Comparison of ENCODE assay signal across 13 cellular contexts in genomic region chr1:19169642-19170041, GRCh38. TPM values are rescaled to one million over a fixed set of nuclear protein-coding genes. Genes with fewer than 3 reads are reported as not detected.
DNase-seq lines count a peak whose midpoint lies in the region; ATAC-seq, FAIRE-seq and TF ChIP-seq lines count a peak whose summit lies in the region.
"Had no signal": no experiment of that assay in that cellular context is flagged by ENCODE, and none has a peak within 500 bp of the region (broad histone marks: within the 10 kb centered on the region; RNA-seq: fewer than 3 reads in every experiment).

No MANE protein-coding gene starts in this region.

- FAIRE-seq in GM12892 (lab: Jason Lieb, UNC) = peak; percentile 74

- H3K4me1 ChIP-seq in CD8-positive, alpha-beta T cell (ENCODE audit: insufficient read depth, low read length) = no peaks in the 10 kb centered on the region
- H3K4me1 ChIP-seq in body of pancreas = no peaks in the 10 kb centered on the region
- H3K4me1 ChIP-seq: vagina had no signal

- H3K4me1 Mint-ChIP-seq in glutamatergic neuron (ENCODE audit: low read depth, unreplicated experiment) (no peaks in the 10 kb centered on the region), MCF 10A (ENCODE audit: insufficient read depth, unreplicated experiment) (no peaks in the 10 kb centered on the region)
- no peaks in the 10 kb centered on the region for H3K4me1 Mint-ChIP-seq in CD8-positive, alpha-beta T cell (ENCODE audit: low read depth)
- H3K4me1 Mint-ChIP-seq: activated naive CD8-positive, alpha-beta T cell treated with anti-CD3 and anti-CD28 coated beads, Interleukin-2, amount 10 ng/mL, durations not matched to agents 7 days and 5 days had no signal

- peak overlapping the region; percentile 89 for H3K27ac Mint-ChIP-seq in glutamatergic neuron (ENCODE audit: unreplicated experiment)
- H3K27ac Mint-ChIP-seq in MCF 10A (ENCODE audit: low read depth, unreplicated experiment) = no peak overlapping the region
- H3K27ac Mint-ChIP-seq in CD8-positive, alpha-beta T cell = no peak overlapping the region
- H3K27ac Mint-ChIP-seq: activated naive CD8-positive, alpha-beta T cell treated with anti-CD3 and anti-CD28 coated beads, Interleukin-2, amount 10 ng/mL, durations not matched to agents 7 days and 5 days had no signal

- H3K9me3 Mint-ChIP-seq in glutamatergic neuron (ENCODE audit: unreplicated experiment) (no peaks in the 10 kb centered on the region), MCF 10A (ENCODE audit: unreplicated experiment) (no peaks in the 10 kb centered on the region)
- H3K9me3 Mint-ChIP-seq in CD8-positive, alpha-beta T cell = no peaks in the 10 kb centered on the region
- H3K9me3 Mint-ChIP-seq: activated naive CD8-positive, alpha-beta T cell treated with anti-CD3 and anti-CD28 coated beads, Interleukin-2, amount 10 ng/mL, durations not matched to agents 7 days and 5 days had no signal

- peaks cover 79% of the 10 kb centered on the region for H3K36me3 ChIP-seq in CD8-positive, alpha-beta T cell (ENCODE audit: insufficient read depth, low read length)
- peaks cover 12 to 69% of the 10 kb centered on the region in 2 donors for H3K36me3 ChIP-seq in body of pancreas (replicated peaks in 1 of 2; ENCODE audit: insufficient read depth in 1 of 2, low read depth in 2 of 2)

- H3K27me3 ChIP-seq in CD8-positive, alpha-beta T cell (ENCODE audit: insufficient read depth, low read length) = no peaks in the 10 kb centered on the region
- no peaks in the 10 kb centered on the region for H3K27me3 ChIP-seq in body of pancreas
- H3K27me3 ChIP-seq: vagina had no signal

- H3K36me3 Mint-ChIP-seq in glutamatergic neuron (ENCODE audit: unreplicated experiment) (no peaks in the 10 kb centered on the region), MCF 10A (ENCODE audit: insufficient read depth, unreplicated experiment) (peaks cover 97% of the 10 kb centered on the region)
- peaks cover 98% of the 10 kb centered on the region for H3K36me3 Mint-ChIP-seq in CD8-positive, alpha-beta T cell

- H3K27me3 Mint-ChIP-seq in glutamatergic neuron (ENCODE audit: unreplicated experiment) = no peaks in the 10 kb centered on the region
- no peaks in the 10 kb centered on the region for H3K27me3 Mint-ChIP-seq in MCF 10A (ENCODE audit: insufficient read depth, unreplicated experiment)
- no peaks in the 10 kb centered on the region for H3K27me3 Mint-ChIP-seq in CD8-positive, alpha-beta T cell (ENCODE audit: low read depth)
- H3K27me3 Mint-ChIP-seq: activated naive CD8-positive, alpha-beta T cell treated with anti-CD3 and anti-CD28 coated beads, Interleukin-2, amount 10 ng/mL, durations not matched to agents 7 days and 5 days had no signal

- TF ChIP-seq CTCF in glutamatergic neuron (IDR thresholded peaks at IDR 0.05; ENCODE audit: partially characterized antibody, unreplicated experiment) (no peak), MCF 10A (IDR thresholded peaks at IDR 0.05; ENCODE audit: unreplicated experiment) (no peak), body of pancreas (IDR thresholded peaks at IDR 0.05) (no peak)
- TF ChIP-seq CTCF in CD8-positive, alpha-beta T cell (IDR thresholded peaks at IDR 0.05) = no peak

- WGBS in body of pancreas, 2 donors = 70 to 79% methylated on average over 2 of the region's 2 CpGs

- POLR2A ChIA-PET in MCF 10A (lab: Yijun Ruan, JAX) = interaction anchor here (1.0 kb wide), 1 partner anchor 17 kb away, joined by 3 read pairs; no protein-coding TSS in a partner anchor
- POLR2A ChIA-PET in CD8-positive, alpha-beta T cell (lab: Charles Lee) = no interaction called here

- no peaks in the 10 kb centered on the region for H3K9me3 ChIP-seq in CD8-positive, alpha-beta T cell (ENCODE audit: low read length)
- H3K9me3 ChIP-seq in body of pancreas = no peaks in the 10 kb centered on the region
- H3K9me3 ChIP-seq: vagina had no signal

- BruUV-seq in MCF 10A (replicated peaks; lab: Mats Ljungman, UMichigan) = no TSS peak

- peak; percentile 68 for ATAC-seq in GM21619 (IDR thresholded peaks at IDR 0.05; ENCODE audit: unreplicated experiment)
- ATAC-seq in CD8-positive, alpha-beta T cell = no peak
- no peak for ATAC-seq in body of pancreas

- no peak for TF ChIP-seq POLR2A in GM12892 (IDR thresholded peaks at IDR 0.05; ENCODE audit: low read depth, low read length)
- TF ChIP-seq POLR2A in body of pancreas (IDR thresholded peaks at IDR 0.05) = no peak

- H3K4me3 Mint-ChIP-seq in glutamatergic neuron (ENCODE audit: unreplicated experiment) (no peak overlapping the region), MCF 10A (ENCODE audit: unreplicated experiment) (no peak overlapping the region)
- H3K4me3 Mint-ChIP-seq in CD8-positive, alpha-beta T cell = no peak overlapping the region
- H3K4me3 Mint-ChIP-seq: activated naive CD8-positive, alpha-beta T cell treated with anti-CD3 and anti-CD28 coated beads, Interleukin-2, amount 10 ng/mL, durations not matched to agents 7 days and 5 days had no signal

- no peak overlapping the region for H3K4me3 ChIP-seq in CD8-positive, alpha-beta T cell (ENCODE audit: low read depth, low read length)
- H3K4me3 ChIP-seq in body of pancreas = no peak overlapping the region
- H3K4me3 ChIP-seq: SK-N-MC, vagina had no signal

- intact Hi-C loops in MCF 10A (cut with micrococcal nuclease) = no loop called here
- intact Hi-C loops in CD8-positive, alpha-beta T cell (cut with DNase I, micrococcal nuclease) = loop anchor here in 1 of 2 experiments (5.0 kb wide), 1 partner anchor 37 kb away; no protein-coding TSS in a partner anchor
- intact Hi-C loops in body of pancreas (cut with DNase I) = no loop called here

- peak; percentile 19 for DNase-seq in GM12892 (ENCODE audit: insufficient read length)
- DNase-seq in RPMI7951 (ENCODE audit: low read depth) = peak; percentile 71
- DNase-seq in glutamatergic neuron = no peak
- no peak for DNase-seq in MCF 10A (ENCODE audit: unreplicated experiment)
- DNase-seq in CD8-positive, alpha-beta T cell = no peak
- DNase-seq in SW 1271 (lab: John Stamatoyannopoulos, UW) = no peak
- DNase-seq in body of pancreas = no peak
- DNase-seq: activated naive CD8-positive, alpha-beta T cell treated with anti-CD3 and anti-CD28 coated beads, Interleukin-2, amount 10 ng/mL, durations not matched to agents 7 days and 5 days; NCI-H187 treated with DMSO at 0.1 percent for 48 hours; stimulated activated CD4-positive, alpha-beta T cell treated with anti-CD3 and anti-CD28 coated beads, Interleukin-2, amount 100 ng/mL, for 24 hours had no signal

- no peak overlapping the region for H3K27ac ChIP-seq in CD8-positive, alpha-beta T cell (ENCODE audit: low read depth, low read length)
- no peak overlapping the region for H3K27ac ChIP-seq in body of pancreas
- H3K27ac ChIP-seq: SK-N-MC, vagina had no signal

- CTCF ChIA-PET in MCF 10A (lab: Yijun Ruan, JAX) = interaction anchor here (0.6 kb wide), 1 partner anchor 11 kb away, joined by 4 read pairs; no protein-coding TSS in a partner anchor
- CTCF ChIA-PET in CD8-positive, alpha-beta T cell (lab: Charles Lee) = interaction anchor here (1.1 kb wide), 1 partner anchor 481 kb away, joined by 3 read pairs; no protein-coding TSS in a partner anchor

RNA-seq across cellular contexts. Expression of gene UBR4, which starts 40.4 kb away (rescaled TPM):
- 78.8 TPM for polyA plus RNA-seq in GM12892 (2012; ENCODE audit: missing spikeins)
- 45.4 and 60.2 TPM in 2 replicates for total RNA-seq in RPMI7951 (2014; rRNA removed; shearing (Covaris generic))
- total RNA-seq in glutamatergic neuron (ENCODE audit: unreplicated experiment) (176 TPM), MCF 10A (2022) (154 and 181 TPM in 2 replicates), body of pancreas (10 to 100 TPM; 84.4 to 87.4 TPM)
- total RNA-seq in CD8-positive, alpha-beta T cell = 100 to 1,000 TPM; 146 to 148 TPM

Comparison
In these comparisons a context has a peak if more than half of its experiments do, and no peak if none do; other contexts are left out.
1. DNase-seq: peak in GM12892 (single experiment) and RPMI7951 (single experiment); none in glutamatergic neuron (single experiment), MCF 10A (single experiment), CD8-positive, alpha-beta T cell (0 of 7), SW 1271 (0 of 2) and body of pancreas (0 of 4).